Comparison of ENCODE assay signal across 7 cellular contexts in genomic region chr1:146051853-146052676, GRCh38. TPM values are rescaled to one million over a fixed set of nuclear protein-coding genes. Genes with fewer than 3 reads are reported as not detected.
DNase-seq lines count a peak whose midpoint lies in the region; ATAC-seq and TF ChIP-seq lines count a peak whose summit lies in the region.
"Not testable (repeated sequence)": the region's sequence is repeated elsewhere in the genome, so short reads cannot be mapped to it uniquely, and the experiment has no call there.

No MANE protein-coding gene starts in this region.

- peak; percentile 27 to 38 for TF ChIP-seq POLR2A in sigmoid colon (IDR thresholded peaks at IDR 0.05)

- not testable (repeated sequence) for H3K36me3 ChIP-seq in iPS-15b (ENCODE audit: control insufficient read depth, insufficient read depth, low read length); sigmoid colon

- peak overlapping the region; percentile 77 for H3K9ac ChIP-seq in iPS-15b (ENCODE audit: low read depth, low read length)

- WGBS in sigmoid colon, 2 donors = 1 to 2% methylated on average over 47 of the region's 47 CpGs

- not testable (repeated sequence) for H3K27me3 ChIP-seq in iPS-15b (ENCODE audit: control insufficient read depth, insufficient read depth, low read length); sigmoid colon

- H3K4me3 ChIP-seq in iPS-15b (ENCODE audit: low read depth, low read length) = peak overlapping the region; percentile 37
- peak overlapping the region; percentile 36 to 51 (median 46) for H3K4me3 ChIP-seq in sigmoid colon

- peak; percentile 77 for ATAC-seq in GM18517 (IDR thresholded peaks at IDR 0.05; ENCODE audit: unreplicated experiment)
- peak; percentile 71 for ATAC-seq in HG03066 (IDR thresholded peaks at IDR 0.05; ENCODE audit: low read depth, unreplicated experiment)

- intact Hi-C loops in sigmoid colon (cut with DNase I) = not testable (repeated sequence)

- H3K27ac ChIP-seq in VCaP = peak overlapping the region; percentile 92
- peak overlapping the region; percentile 66 to 83 (median 78) for H3K27ac ChIP-seq in sigmoid colon

- TF ChIP-seq CTCF in VCaP (conservative IDR thresholded peaks at IDR 0.05); sigmoid colon (IDR thresholded peaks at IDR 0.05): not testable (repeated sequence)

- H3K4me1 ChIP-seq in iPS-15b (ENCODE audit: control insufficient read depth, insufficient read depth, low read length); sigmoid colon: not testable (repeated sequence)

- not testable (repeated sequence) for H3K9me3 ChIP-seq in iPS-15b (ENCODE audit: control insufficient read depth, insufficient read depth, low read length); sigmoid colon

- DNase-seq in NCI-H2171 (lab: John Stamatoyannopoulos, UW) = peak; percentile 81
- peak; percentile 81 for DNase-seq in brain pericyte (ENCODE audit: low read depth, low spot score)
- DNase-seq in sigmoid colon = peak; percentile 96

- TF ChIP-seq EP300 in sigmoid colon (IDR thresholded peaks at IDR 0.05) = peak in 1 of 4 donors; percentile 2

RNA-seq across cellular contexts. Expression of gene HJV, which starts 30.5 kb away (rescaled TPM):
- total RNA-seq in sigmoid colon = not detected
- polyA plus RNA-seq in sigmoid colon = not detected

RNA-seq across cellular contexts. Expression of gene TXNIP, which starts 55.7 kb away (rescaled TPM):
- total RNA-seq in sigmoid colon = 1,000 to 10,000 TPM; 1,623 to 4,609 (median 1,842) TPM
- 100 to 1,000 TPM; 326 to 783 (median 548) TPM for polyA plus RNA-seq in sigmoid colon

Comparison
In these comparisons a context has a peak if more than half of its experiments do, and no peak if none do; other contexts are left out.
1. Peak in every context shown above with its lines: DNase-seq, ATAC-seq, H3K4me3 ChIP-seq and H3K27ac ChIP-seq.